ENCODE assay signal across 23 cellular contexts in the genomic region with DNA sequence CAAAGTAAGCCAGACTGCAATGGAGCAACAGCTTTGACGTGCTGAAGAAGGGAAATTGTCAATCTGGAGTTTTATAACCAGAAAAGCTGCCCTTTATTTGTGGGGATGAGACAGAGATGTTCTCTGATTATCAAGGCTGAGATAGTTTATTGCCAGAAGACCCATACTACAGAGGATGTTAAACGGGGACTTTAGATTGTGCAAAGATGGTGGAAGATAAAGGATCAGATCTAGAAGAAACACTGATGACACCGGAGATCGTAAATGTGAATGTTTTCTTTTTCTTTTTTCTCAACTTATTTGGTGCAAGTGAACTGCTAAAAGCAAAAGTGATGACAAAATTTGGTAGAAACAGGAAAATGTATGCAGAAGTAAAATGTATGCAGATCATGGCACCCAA.
DNase-seq lines count a peak whose midpoint lies in the region; ATAC-seq, FAIRE-seq and TF ChIP-seq lines count a peak whose summit lies in the region.
"Had no signal": no experiment of that assay in that cellular context is flagged by ENCODE, and none has a peak within 500 bp of the region (broad histone marks: within the 10 kb centered on the region; RNA-seq: fewer than 3 reads in every experiment).

No MANE protein-coding gene starts in this region.

- peaks cover 5% of the 10 kb centered on the region for H3K4me1 ChIP-seq in parathyroid adenoma

- H3K36me3 ChIP-seq in parathyroid adenoma (ENCODE audit: control insufficient read depth, insufficient read depth, low read length): no peaks in the 10 kb centered on the region
- H3K36me3 ChIP-seq: MG63 had no signal

- no peaks in the 10 kb centered on the region for H3K9me3 Mint-ChIP-seq in activated CD8-positive, alpha-beta memory T cell treated with anti-CD3 and anti-CD28 coated beads, Interleukin-2, amount 10 ng/mL, durations not matched to agents 7 days and 5 days (ENCODE audit: low read depth)
- peaks cover 24% of the 10 kb centered on the region for H3K9me3 Mint-ChIP-seq in activated T-helper 2 cell treated with anti-CD3 and anti-CD28 coated beads, Interferon-gamma antibody, Interleukin-2, Interleukin-4, amounts not matched to agents 10 μg/mL and 5 μg/mL and 100 μg/mL, durations not matched to agents 14 hours and 24 hours and 36 hours

- H3K9me3 ChIP-seq in parathyroid adenoma (ENCODE audit: control insufficient read depth, low read length): no peaks in the 10 kb centered on the region
- H3K9me3 ChIP-seq: MG63 had no signal

- no peak overlapping the region for H3K9ac ChIP-seq in parathyroid adenoma

- no peak overlapping the region for H3K4me3 Mint-ChIP-seq in activated CD8-positive, alpha-beta memory T cell treated with anti-CD3 and anti-CD28 coated beads, Interleukin-2, amount 10 ng/mL, durations not matched to agents 7 days and 5 days
- H3K4me3 Mint-ChIP-seq in activated T-helper 2 cell treated with anti-CD3 and anti-CD28 coated beads, Interferon-gamma antibody, Interleukin-2, Interleukin-4, amounts not matched to agents 10 μg/mL and 5 μg/mL and 100 μg/mL, durations not matched to agents 14 hours and 24 hours and 36 hours (ENCODE audit: low read depth): no peak overlapping the region
- H3K4me3 Mint-ChIP-seq: CD4-positive, alpha-beta T cell had no signal

- H3K79me2 ChIP-seq in parathyroid adenoma: no peaks in the 10 kb centered on the region

- TF ChIP-seq CTCF in parathyroid adenoma (IDR thresholded peaks at IDR 0.05): no peak

- FAIRE-seq in GM19239 (lab: Jason Lieb, UNC): peak; percentile 14

- H3K36me3 Mint-ChIP-seq in activated CD8-positive, alpha-beta memory T cell treated with anti-CD3 and anti-CD28 coated beads, Interleukin-2, amount 10 ng/mL, durations not matched to agents 7 days and 5 days: peaks cover 11% of the 10 kb centered on the region
- peaks cover 6% of the 10 kb centered on the region for H3K36me3 Mint-ChIP-seq in activated T-helper 2 cell treated with anti-CD3 and anti-CD28 coated beads, Interferon-gamma antibody, Interleukin-2, Interleukin-4, amounts not matched to agents 10 μg/mL and 5 μg/mL and 100 μg/mL, durations not matched to agents 14 hours and 24 hours and 36 hours (ENCODE audit: low read depth)

- ATAC-seq in activated CD8-positive, alpha-beta memory T cell treated with anti-CD3 and anti-CD28 coated beads, Interleukin-2, amount 10 ng/mL, durations not matched to agents 7 days and 5 days: no peak
- ATAC-seq: PC-3 had no signal

- CTCF ChIA-PET in activated CD8-positive, alpha-beta memory T cell treated with anti-CD3 and anti-CD28 coated beads, Interleukin-2, amount 10 ng/mL, durations not matched to agents 7 days and 5 days (lab: Charles Lee): interaction anchor here (0.7 kb wide), 1 partner anchor 70 kb away, joined by 3 read pairs; no protein-coding TSS in a partner anchor

- intact Hi-C loops in activated T-helper 2 cell treated with anti-CD3 and anti-CD28 coated beads, Interferon-gamma antibody, Interleukin-2, Interleukin-4, amounts not matched to agents 10 μg/mL and 5 μg/mL and 100 μg/mL, durations not matched to agents 14 hours and 24 hours and 36 hours (cut with micrococcal nuclease): no loop called here

- H3K4me3 ChIP-seq in parathyroid adenoma (ENCODE audit: low read depth, low read length): no peak overlapping the region
- H3K4me3 ChIP-seq: MG63 had no signal

- no peak overlapping the region for H3K27ac ChIP-seq in parathyroid adenoma

- H3K27me3 Mint-ChIP-seq in activated CD8-positive, alpha-beta memory T cell treated with anti-CD3 and anti-CD28 coated beads, Interleukin-2, amount 10 ng/mL, durations not matched to agents 7 days and 5 days: no peaks in the 10 kb centered on the region
- no peaks in the 10 kb centered on the region for H3K27me3 Mint-ChIP-seq in activated T-helper 2 cell treated with anti-CD3 and anti-CD28 coated beads, Interferon-gamma antibody, Interleukin-2, Interleukin-4, amounts not matched to agents 10 μg/mL and 5 μg/mL and 100 μg/mL, durations not matched to agents 14 hours and 24 hours and 36 hours (ENCODE audit: low read depth)
- H3K27me3 Mint-ChIP-seq: CD4-positive, alpha-beta T cell; IgD-negative memory B cell had no signal

- no peaks in the 10 kb centered on the region for H3K27me3 ChIP-seq in parathyroid adenoma (ENCODE audit: control insufficient read depth, insufficient read depth, low read length)
- H3K27me3 ChIP-seq: MG63 had no signal

- H2AFZ ChIP-seq in parathyroid adenoma: peak overlapping the region; percentile 48

- H3K4me2 ChIP-seq in parathyroid adenoma (ENCODE audit: low read length): no peak overlapping the region

- DNase-seq in activated CD8-positive, alpha-beta memory T cell treated with anti-CD3 and anti-CD28 coated beads, Interleukin-2, amount 10 ng/mL, durations not matched to agents 7 days and 5 days: no peak
- DNase-seq in activated CD8-positive, alpha-beta memory T cell treated with anti-CD3 and anti-CD28 coated beads, Interleukin-2, amount 50 U/mL, for 48 hours: no peak
- DNase-seq in GM19239 (ENCODE audit: insufficient read length, low spot score): no peak
- DNase-seq in activated T-helper 2 cell treated with anti-CD3 and anti-CD28 coated beads, Interferon-gamma antibody, Interleukin-2, Interleukin-4, amounts not matched to agents 10 μg/mL and 5 μg/mL and 100 μg/mL, durations not matched to agents 14 hours and 24 hours and 36 hours (ENCODE audit: low spot score): no peak
- DNase-seq in midbrain (lab: John Stamatoyannopoulos, UW): no peak
- DNase-seq in NCI-H526 treated with DMSO at 0.1 percent for 48 hours (lab: John Stamatoyannopoulos, UW): no peak
- DNase-seq in LoVo (ENCODE audit: low spot score): no peak
- DNase-seq: 8988T; CD4-positive, alpha-beta T cell; DMS53; HCEC 1CT; Karpas-422; MG63; NCI-H1048; NCI-H1436; NCI-H1930; NCI-H345; NCI-H524 treated with DMSO at 0.1 percent for 48 hours; PC-3; RPMI8226; SHP77 treated with DMSO at 0.1 percent for 48 hours had no signal

- peaks cover 10% of the 10 kb centered on the region for H3K4me1 Mint-ChIP-seq in activated CD8-positive, alpha-beta memory T cell treated with anti-CD3 and anti-CD28 coated beads, Interleukin-2, amount 10 ng/mL, durations not matched to agents 7 days and 5 days
- peaks cover 26% of the 10 kb centered on the region for H3K4me1 Mint-ChIP-seq in activated T-helper 2 cell treated with anti-CD3 and anti-CD28 coated beads, Interferon-gamma antibody, Interleukin-2, Interleukin-4, amounts not matched to agents 10 μg/mL and 5 μg/mL and 100 μg/mL, durations not matched to agents 14 hours and 24 hours and 36 hours (ENCODE audit: low read depth)

- peak overlapping the region; percentile 14 for H3K27ac Mint-ChIP-seq in activated CD8-positive, alpha-beta memory T cell treated with anti-CD3 and anti-CD28 coated beads, Interleukin-2, amount 10 ng/mL, durations not matched to agents 7 days and 5 days
- peak overlapping the region; percentile 24 for H3K27ac Mint-ChIP-seq in activated T-helper 2 cell treated with anti-CD3 and anti-CD28 coated beads, Interferon-gamma antibody, Interleukin-2, Interleukin-4, amounts not matched to agents 10 μg/mL and 5 μg/mL and 100 μg/mL, durations not matched to agents 14 hours and 24 hours and 36 hours
- H3K27ac Mint-ChIP-seq: CD4-positive, alpha-beta T cell had no signal
